19 cellular contexts compared by ENCODE assay signal in genomic region chr21:42037943-42038342, GRCh38. TPM values are rescaled to one million over a fixed set of nuclear protein-coding genes. Genes with fewer than 3 reads are reported as not detected.
DNase-seq lines count a peak whose midpoint lies in the region; ATAC-seq and TF ChIP-seq lines count a peak whose summit lies in the region.
"Had no signal": no experiment of that assay in that cellular context is flagged by ENCODE, and none has a peak within 500 bp of the region (broad histone marks: within the 10 kb centered on the region; RNA-seq: fewer than 3 reads in every experiment).

No MANE protein-coding gene starts in this region.

- H3K27me3 Mint-ChIP-seq in MCF 10A (ENCODE audit: insufficient read depth, unreplicated experiment) (no peaks in the 10 kb centered on the region), endothelial cell (ENCODE audit: unreplicated experiment) (peaks cover 2% of the 10 kb centered on the region)

- H3K36me3 ChIP-seq in breast epithelium (no peaks in the 10 kb centered on the region), colonic mucosa (no peaks in the 10 kb centered on the region), mesenchymal stem cell (ENCODE audit: control insufficient read depth in 1 of 2, insufficient read depth in 2 of 2, low read depth in 1 of 2, low read length in 2 of 2) (no peaks in the 10 kb centered on the region), transverse colon (no peaks in the 10 kb centered on the region)
- H3K36me3 ChIP-seq: BLaER1 treated with 17β-estradiol and CSF1 and Interleukin-3, amounts not matched to agents 10 nM and 100 nM; HAP-1 had no signal

- WGBS in mesenchymal stem cell = 84% methylated on average over 12 of the region's 12 CpGs
- 29 to 43% methylated on average over 5 to 12 of the region's 12 CpGs for WGBS in transverse colon (ENCODE audit: low coverage in 1 of 2), 2 donors

- no peak for TF ChIP-seq EP300 in transverse colon (IDR thresholded peaks at IDR 0.05; ENCODE audit: low read depth)

- H3K23ac ChIP-seq in mesenchymal stem cell (ENCODE audit: low read length in 2 of 2) = no peak overlapping the region

- TF ChIP-seq POLR2A in breast epithelium (IDR thresholded peaks at IDR 0.05) (no peak), transverse colon (IDR thresholded peaks at IDR 0.05) (no peak)

- H3K9me3 ChIP-seq in breast epithelium (no peaks in the 10 kb centered on the region), colonic mucosa (no peaks in the 10 kb centered on the region), mesenchymal stem cell (ENCODE audit: control insufficient read depth, low read length) (no peaks in the 10 kb centered on the region), transverse colon (no peaks in the 10 kb centered on the region)
- H3K9me3 ChIP-seq: HAP-1 had no signal

- H3K27ac ChIP-seq in breast epithelium (no peak overlapping the region), colonic mucosa (no peak overlapping the region), mesenchymal stem cell (ENCODE audit: low read length, poor library complexity, severe bottlenecking) (no peak overlapping the region), transverse colon (no peak overlapping the region)
- H3K27ac ChIP-seq: BLaER1 treated with 17β-estradiol and CSF1 and Interleukin-3, amounts not matched to agents 10 nM and 100 nM had no signal

- no peak for TF ChIP-seq CTCF in MCF 10A (IDR thresholded peaks at IDR 0.05; ENCODE audit: unreplicated experiment)
- no peak for TF ChIP-seq CTCF in breast epithelium (IDR thresholded peaks at IDR 0.05)
- no peak for TF ChIP-seq CTCF in colonic mucosa (IDR thresholded peaks at IDR 0.05)
- no peak for TF ChIP-seq CTCF in transverse colon (IDR thresholded peaks at IDR 0.05)
- TF ChIP-seq CTCF in GM13976 (IDR thresholded peaks at IDR 0.05; ENCODE audit: borderline replicate concordance, control extremely low read depth, extremely low read depth, insufficient read depth, missing control alignments) = no peak
- no peak for TF ChIP-seq CTCF in endothelial cell (IDR thresholded peaks at IDR 0.05; ENCODE audit: unreplicated experiment)

- H3K9me3 Mint-ChIP-seq in MCF 10A (ENCODE audit: unreplicated experiment) = no peaks in the 10 kb centered on the region
- peaks cover 6% of the 10 kb centered on the region for H3K9me3 Mint-ChIP-seq in endothelial cell (ENCODE audit: unreplicated experiment)

- no peaks in the 10 kb centered on the region for H3K27me3 ChIP-seq in breast epithelium
- H3K27me3 ChIP-seq in colonic mucosa = no peaks in the 10 kb centered on the region
- peaks cover 0 to 2% of the 10 kb centered on the region in 2 experiments for H3K27me3 ChIP-seq in mesenchymal stem cell (ENCODE audit: control insufficient read depth in 1 of 2, insufficient read depth in 1 of 2, low read length in 2 of 2)
- H3K27me3 ChIP-seq in transverse colon = no peaks in the 10 kb centered on the region
- H3K27me3 ChIP-seq: BLaER1 treated with 17β-estradiol and CSF1 and Interleukin-3, amounts not matched to agents 10 nM and 100 nM had no signal

- H4K8ac ChIP-seq in mesenchymal stem cell (ENCODE audit: low read length) = no peak overlapping the region

- H2BK12ac ChIP-seq in mesenchymal stem cell (ENCODE audit: low read length in 2 of 2) = peak overlapping the region; percentile 73 to 79

- no peak overlapping the region for H3K4me3 Mint-ChIP-seq in MCF 10A (ENCODE audit: unreplicated experiment)
- no peak overlapping the region for H3K4me3 Mint-ChIP-seq in endothelial cell (ENCODE audit: unreplicated experiment)

- peak overlapping the region; percentile 12 for H2BK15ac ChIP-seq in mesenchymal stem cell (ENCODE audit: low read depth, poor library complexity, severe bottlenecking)

- H3K4me1 Mint-ChIP-seq in MCF 10A (ENCODE audit: insufficient read depth, unreplicated experiment) (peaks cover 24% of the 10 kb centered on the region), endothelial cell (ENCODE audit: unreplicated experiment) (no peaks in the 10 kb centered on the region)

- H4K91ac ChIP-seq in mesenchymal stem cell (ENCODE audit: low read length) = no peak overlapping the region

- H3K9ac ChIP-seq in colonic mucosa (ENCODE audit: low read depth in 2 of 2, low read length in 2 of 2) (no peak overlapping the region), mesenchymal stem cell (ENCODE audit: low read length) (no peak overlapping the region)
- H3K9ac ChIP-seq: BLaER1 treated with 17β-estradiol and CSF1 and Interleukin-3, amounts not matched to agents 10 nM and 100 nM had no signal

- no peaks in the 10 kb centered on the region for H3K36me3 Mint-ChIP-seq in MCF 10A (ENCODE audit: insufficient read depth, unreplicated experiment)
- H3K36me3 Mint-ChIP-seq in endothelial cell (ENCODE audit: low read depth, unreplicated experiment) = peaks cover 6% of the 10 kb centered on the region

- H2BK5ac ChIP-seq in mesenchymal stem cell (ENCODE audit: low read depth, low read length, poor library complexity, severe bottlenecking) = no peak overlapping the region

- intact Hi-C loops in MCF 10A (cut with micrococcal nuclease) (no loop called here), breast epithelium (cut with DNase I; ENCODE audit: low total_unique reads) (no loop called here), colonic mucosa (cut with DNase I) (no loop called here), transverse colon (cut with DNase I; ENCODE audit: low total_unique reads) (no loop called here)

- H3K4me1 ChIP-seq in breast epithelium (no peaks in the 10 kb centered on the region), colonic mucosa (no peaks in the 10 kb centered on the region), mesenchymal stem cell (ENCODE audit: control insufficient read depth, insufficient read depth, low read depth, low read length) (peaks cover 31% of the 10 kb centered on the region), transverse colon (peaks cover 0 to 11% (median 5%) of the 10 kb centered on the region in 4 donors)
- H3K4me1 ChIP-seq: HAP-1 had no signal

- no peak overlapping the region for H3K4me2 ChIP-seq in mesenchymal stem cell (ENCODE audit: low read length, poor library complexity, severe bottlenecking)
- H3K4me2 ChIP-seq: BLaER1 treated with 17β-estradiol and CSF1 and Interleukin-3, amounts not matched to agents 10 nM and 100 nM had no signal

- no peak overlapping the region for H2AFZ ChIP-seq in mesenchymal stem cell (ENCODE audit: low read depth, low read length)

- no peak overlapping the region for H3K18ac ChIP-seq in mesenchymal stem cell (ENCODE audit: low read depth in 1 of 2, low read length in 2 of 2)

- H2BK120ac ChIP-seq in mesenchymal stem cell (ENCODE audit: low read depth, low read length) = no peak overlapping the region

- H3K27ac Mint-ChIP-seq in MCF 10A (ENCODE audit: low read depth, unreplicated experiment) (peak overlapping the region; percentile 53), endothelial cell (ENCODE audit: unreplicated experiment) (no peak overlapping the region)

- BruUV-seq in MCF 10A (replicated peaks; lab: Mats Ljungman, UMichigan) = no TSS peak

- H2AK5ac ChIP-seq in mesenchymal stem cell (ENCODE audit: low read length, severe bottlenecking) = no peak overlapping the region

- DNase-seq in MCF 10A (ENCODE audit: unreplicated experiment) (no peak), breast epithelium (ENCODE audit: low spot score in 2 of 2) (no peak), colonic mucosa (peak; percentile 37), mesenchymal stem cell (no peak), transverse colon (peak; percentile 38), GM13976 (ENCODE audit: low spot score) (no peak), endothelial cell (ENCODE audit: low spot score) (no peak)
- DNase-seq: 8988T, DMS153, EL, Karpas-422, NCI-H1417, NCI-H1930, NCI-H2171 treated with DMSO at 0.1 percent for 48 hours, NCI-H510A had no signal

- in situ Hi-C loops in transverse colon (cut with MboI; ENCODE audit: low pct_ligation_motif_present in 1 of 4, low pct_unique_long_range_greater_than_20kb in 1 of 4, low sequenced_read_pairs in 3 of 4) (no loop called here), GM13976 (cut with MboI; ENCODE audit: low sequenced_read_pairs, unreplicated experiment) (no loop called here)

- H3K4me3 ChIP-seq in breast epithelium = no peak overlapping the region
- H3K4me3 ChIP-seq in colonic mucosa = no peak overlapping the region
- H3K4me3 ChIP-seq in mesenchymal stem cell (ENCODE audit: insufficient read depth in 1 of 2, low read depth in 1 of 2, low read length in 2 of 2) = no peak overlapping the region
- no peak overlapping the region for H3K4me3 ChIP-seq in transverse colon
- H3K4me3 ChIP-seq: BLaER1 treated with 17β-estradiol and CSF1 and Interleukin-3, amounts not matched to agents 10 nM and 100 nM; HAP-1 had no signal

- H3K14ac ChIP-seq in mesenchymal stem cell (ENCODE audit: low read length in 2 of 2) = no peak overlapping the region

- no peaks in the 10 kb centered on the region for H3K79me1 ChIP-seq in mesenchymal stem cell (replicated peaks; ENCODE audit: low read length, poor library complexity, severe bottlenecking)

- no peak overlapping the region for H3K4ac ChIP-seq in mesenchymal stem cell (ENCODE audit: low read depth in 1 of 2, low read length in 2 of 2)

- CTCF ChIA-PET in MCF 10A (lab: Yijun Ruan, JAX) = interaction anchor here (0.6 to 1.6 kb wide), 3 partner anchors 9 to 79 kb away, joined by 3 to 5 read pairs (median 3); no protein-coding TSS in a partner anchor

- POLR2A ChIA-PET in MCF 10A (lab: Yijun Ruan, JAX) = interaction anchor here (1.4 kb wide), 1 partner anchor 26 kb away, joined by 4 read pairs; no protein-coding TSS in a partner anchor

- no peak for ATAC-seq in GM18870 (IDR thresholded peaks at IDR 0.05; ENCODE audit: unreplicated experiment)

RNA-seq across cellular contexts. Expression of gene ZBTB21, which starts 27.8 kb away (rescaled TPM):
- total RNA-seq in MCF 10A (2022) = 21.5 and 27.3 TPM in 2 replicates
- total RNA-seq in breast epithelium = 10 to 100 TPM; 15.2 to 18.1 (median 16.1) TPM
- 10 to 100 TPM; 10.2 to 15.1 TPM for total RNA-seq in colonic mucosa
- polyA plus RNA-seq in mesenchymal stem cell (2013, experiment 1 of 2) = 9.7 TPM
- polyA plus RNA-seq in mesenchymal stem cell (2013, experiment 2 of 2) = 9.5 TPM
- total RNA-seq in transverse colon = 10 to 100 TPM in 2 of 4 donors, 1 to 10 TPM in 2; 5.2 to 19.5 (median 9.7) TPM
- 8.4 TPM for total RNA-seq in endothelial cell (ENCODE audit: unreplicated experiment)

RNA-seq across cellular contexts. Expression of gene UMODL1, which starts 33.2 kb away (rescaled TPM):
- total RNA-seq in MCF 10A (2022) (not detected in 2 replicates), breast epithelium (not detected), colonic mucosa (under 1 TPM; 0.35 to 0.37 TPM), transverse colon (1 to 10 TPM in 1 of 4 donors, under 1 TPM in 2, not detected in 1; 0.16 to 3.2 (median 0.68) TPM), endothelial cell (ENCODE audit: unreplicated experiment) (not detected)
- 0.07 TPM for polyA plus RNA-seq in mesenchymal stem cell (2013, experiment 1 of 2)
- 0.07 TPM for polyA plus RNA-seq in mesenchymal stem cell (2013, experiment 2 of 2)
- total RNA-seq: RPMI7951 had no signal

Comparison
In these comparisons a context has a peak if more than half of its experiments do, and no peak if none do; other contexts are left out.
1. DNase-seq: peak in colonic mucosa (single experiment) and transverse colon (single experiment); none in MCF 10A (single experiment), breast epithelium (0 of 2), mesenchymal stem cell (single experiment), GM13976 (single experiment) and endothelial cell (single experiment).